29 cellular contexts compared by ENCODE assay signal in the genomic region with DNA sequence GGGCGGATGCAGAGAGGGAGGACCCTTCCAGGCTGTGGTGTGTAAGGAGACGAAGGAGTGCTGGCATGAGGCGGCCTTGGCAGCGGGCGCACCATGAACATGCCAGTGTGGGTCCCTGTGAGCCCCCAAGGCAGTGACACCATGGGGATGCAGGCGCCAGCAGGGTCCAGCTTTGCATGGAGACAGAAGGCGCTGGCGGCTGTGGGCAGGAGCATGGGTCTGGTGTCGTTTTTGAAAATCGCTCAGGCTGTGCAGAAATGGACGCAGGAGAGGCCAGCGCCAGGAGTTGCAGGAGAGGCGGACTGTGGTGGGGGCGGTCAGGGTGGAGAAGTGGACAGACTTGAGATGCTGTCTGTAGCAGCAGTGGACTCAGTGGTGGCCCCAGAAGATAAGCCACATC. TPM values are rescaled to one million over a fixed set of nuclear protein-coding genes. Genes with fewer than 3 reads are reported as not detected.
DNase-seq lines count a peak whose midpoint lies in the region; ATAC-seq, FAIRE-seq and TF ChIP-seq lines count a peak whose summit lies in the region.
"Had no signal": no experiment of that assay in that cellular context is flagged by ENCODE, and none has a peak within 500 bp of the region (broad histone marks: within the 10 kb centered on the region; RNA-seq: fewer than 3 reads in every experiment).

No MANE protein-coding gene starts in this region.

- peaks cover 11% of the 10 kb centered on the region for H3K4me1 Mint-ChIP-seq in T-helper 1 cell treated with Interleukin-12 subunit alpha and Interleukin-12 subunit beta and Interleukin-4 antibody, amounts not matched to agents 30 μg/mL and 1 μg/mL, for 36 hours (ENCODE audit: low read depth)
- H3K4me1 Mint-ChIP-seq in CD4-positive, alpha-beta memory T cell: peaks cover 20 to 52% (median 28%) of the 10 kb centered on the region in 4 donors

- H3K79me2 ChIP-seq in K562 (ENCODE audit: control insufficient read depth, insufficient read depth, low read length): no peaks in the 10 kb centered on the region; the same call in 2 of the 3 replicates
- H3K79me2 ChIP-seq: parathyroid adenoma had no signal

- no peaks in the 10 kb centered on the region for H3K9me3 Mint-ChIP-seq in T-helper 1 cell treated with Interleukin-12 subunit alpha and Interleukin-12 subunit beta and Interleukin-4 antibody, amounts not matched to agents 30 μg/mL and 1 μg/mL, for 36 hours
- H3K9me3 Mint-ChIP-seq in CD4-positive, alpha-beta memory T cell: peaks cover 0 to 6% (median 0%) of the 10 kb centered on the region in 8 donors
- H3K9me3 Mint-ChIP-seq: activated T-cell treated with anti-CD3 and anti-CD28 coated beads, Interleukin-2, amount 50 U/mL, for 4 hours had no signal

- no peaks in the 10 kb centered on the region for H4K20me1 ChIP-seq in K562 (replicated peaks; ENCODE audit: control insufficient read depth, insufficient read depth, low read length)

- CTCF ChIA-PET in CD4-positive, alpha-beta memory T cell (lab: Charles Lee; ENCODE audit: partially characterized antibody): no interaction called here
- CTCF ChIA-PET in K562 (lab: Yijun Ruan, JAX; ENCODE audit: low intra/inter-chr PET ratio): no interaction called here

- ATAC-seq in K562 (no peak), lower lobe of right lung (no peak)
- ATAC-seq: activated T-cell treated with anti-CD3 and anti-CD28 coated beads, Interleukin-2, amount 50 U/mL, for 4 hours; left lung; upper lobe of right lung had no signal

- FAIRE-seq in K562 (lab: Jason Lieb, UNC): no peak
- FAIRE-seq: GM12891, RCC 7860 had no signal

- no TSS peak for BruUV-seq in K562 (replicated peaks; lab: Mats Ljungman, UMichigan)

- H3K27ac ChIP-seq in CD4-positive, alpha-beta memory T cell (ENCODE audit: low read depth, low read length): no peak overlapping the region
- H3K27ac ChIP-seq in K562 (ENCODE audit: extremely low read depth, low read depth, low read length): no peak overlapping the region
- H3K27ac ChIP-seq in lower lobe of right lung: no peak overlapping the region
- H3K27ac ChIP-seq: esophagus squamous epithelium, KMS-11, left lung, parathyroid adenoma, SJSA1, spleen, upper lobe of right lung had no signal

- H2AFZ ChIP-seq in K562 (ENCODE audit: low read depth, low read length): no peak overlapping the region
- H2AFZ ChIP-seq: parathyroid adenoma had no signal

- H3K27me3 Mint-ChIP-seq in T-helper 1 cell treated with Interleukin-12 subunit alpha and Interleukin-12 subunit beta and Interleukin-4 antibody, amounts not matched to agents 30 μg/mL and 1 μg/mL, for 36 hours (ENCODE audit: low read depth): no peaks in the 10 kb centered on the region
- no peaks in the 10 kb centered on the region for H3K27me3 Mint-ChIP-seq in CD4-positive, alpha-beta memory T cell

- TF ChIP-seq EP300 in K562 (IDR thresholded peaks at IDR 0.05; ENCODE audit: low read length): no peak

- peaks cover 13% of the 10 kb centered on the region for H3K4me1 ChIP-seq in CD4-positive, alpha-beta memory T cell (ENCODE audit: insufficient read depth, low read length)
- H3K4me1 ChIP-seq in K562 (replicated peaks in 1 of 2; ENCODE audit: control insufficient read depth in 2 of 2, insufficient read depth in 2 of 2, low read length in 2 of 2) (peaks cover 0 to 14% of the 10 kb centered on the region in 2 experiments; a peak in 2 of 5 replicates), lower lobe of right lung (peaks cover 3% of the 10 kb centered on the region)
- H3K4me1 ChIP-seq: parathyroid adenoma, SJSA1, upper lobe of right lung had no signal

- POLR2A ChIA-PET in CD4-positive, alpha-beta memory T cell (lab: Charles Lee; ENCODE audit: partially characterized antibody): no interaction called here
- POLR2A ChIA-PET in K562 (lab: Yijun Ruan, JAX): no interaction called here

- DNase-seq in T-helper 1 cell (no peak), K562 (ENCODE audit: extremely low read depth in 1 of 4, low spot score in 3 of 4) (no peak), lower lobe of right lung (peak; percentile 35), retina (no peak), SK-N-DZ (ENCODE audit: low spot score) (no peak)
- no peak for DNase-seq in CD4-positive, alpha-beta memory T cell
- DNase-seq in stimulated activated CD4-positive, alpha-beta T cell treated with anti-CD3 and anti-CD28 coated beads, Interleukin-1b, Interleukin-23, amount 100 ng/mL, for 48 hours: no peak
- DNase-seq: 8988T; activated T-cell treated with anti-CD3 and anti-CD28 coated beads, Interleukin-2, amount 50 U/mL, for 4 hours; cortex of kidney; EL; esophagus squamous epithelium; foreskin melanocyte; HCEC 1CT; hippocampal formation; MM.1S; NCI-H1417 treated with DMSO at 0.1 percent for 48 hours; NCI-H2081 treated with DMSO at 0.1 percent for 48 hours; spleen; stimulated activated CD4-positive, alpha-beta T cell treated with anti-CD3 and anti-CD28 coated beads, Interleukin-2, amount 100 ng/mL, for 48 hours; upper lobe of right lung had no signal

- peaks cover 37% of the 10 kb centered on the region for H3K36me3 Mint-ChIP-seq in T-helper 1 cell treated with Interleukin-12 subunit alpha and Interleukin-12 subunit beta and Interleukin-4 antibody, amounts not matched to agents 30 μg/mL and 1 μg/mL, for 36 hours (ENCODE audit: low read depth)
- peaks cover 30 to 39% of the 10 kb centered on the region in 2 donors for H3K36me3 Mint-ChIP-seq in CD4-positive, alpha-beta memory T cell

- H3K4me3 ChIP-seq in CD4-positive, alpha-beta memory T cell (ENCODE audit: low read length in 2 of 2): no peak overlapping the region
- H3K4me3 ChIP-seq in K562 (no peak overlapping the region), lower lobe of right lung (no peak overlapping the region)
- H3K4me3 ChIP-seq: esophagus squamous epithelium, left lung, SJSA1, spleen, upper lobe of right lung had no signal

- H3K4me3 Mint-ChIP-seq in T-helper 1 cell treated with Interleukin-12 subunit alpha and Interleukin-12 subunit beta and Interleukin-4 antibody, amounts not matched to agents 30 μg/mL and 1 μg/mL, for 36 hours: no peak overlapping the region
- peak overlapping the region in 1 of 8 donors; percentile 47 for H3K4me3 Mint-ChIP-seq in CD4-positive, alpha-beta memory T cell
- H3K4me3 Mint-ChIP-seq: activated T-cell treated with anti-CD3 and anti-CD28 coated beads, Interleukin-2, amount 50 U/mL, for 4 hours; nephron had no signal

- no peaks in the 10 kb centered on the region for H3K9me3 ChIP-seq in CD4-positive, alpha-beta memory T cell (ENCODE audit: control insufficient read depth in 1 of 2, low read length in 2 of 2)
- peaks cover 13% of the 10 kb centered on the region for H3K9me3 ChIP-seq in K562 (replicated peaks; ENCODE audit: control insufficient read depth, insufficient read depth, low read depth, low read length)
- no peaks in the 10 kb centered on the region for H3K9me3 ChIP-seq in lower lobe of right lung
- H3K9me3 ChIP-seq: esophagus squamous epithelium, left lung, SJSA1, spleen, upper lobe of right lung had no signal

- no peaks in the 10 kb centered on the region for H3K9me1 ChIP-seq in K562 (ENCODE audit: control insufficient read depth, insufficient read depth, low read length)

- H3K4me2 ChIP-seq in K562 (ENCODE audit: insufficient read depth, low read length): no peak overlapping the region
- H3K4me2 ChIP-seq: KMS-11 had no signal

- no peak overlapping the region for H3K9ac ChIP-seq in K562 (ENCODE audit: insufficient read depth in 1 of 2, low read depth in 2 of 2, low read length in 2 of 2)
- H3K9ac ChIP-seq: KMS-11, parathyroid adenoma had no signal

- WGBS in K562 (ENCODE audit: insufficient coverage, low coverage, missing lambda C conversion rate): 95% methylated on average over 14 of the region's 14 CpGs

- peaks cover 13% of the 10 kb centered on the region for H3K36me3 ChIP-seq in CD4-positive, alpha-beta memory T cell (ENCODE audit: insufficient read depth, low read length)
- H3K36me3 ChIP-seq in K562 (ENCODE audit: control insufficient read depth, insufficient read depth, low read length) (peaks cover 74% of the 10 kb centered on the region; the same call in 2 of the 3 replicates), lower lobe of right lung (peaks cover 64% of the 10 kb centered on the region)

- in situ Hi-C loops in K562 (cut with MboI): no loop called here

- TF ChIP-seq POLR2A in K562 (conservative IDR thresholded peaks at IDR 0.05): no peak

- no peaks in the 10 kb centered on the region for H3K27me3 ChIP-seq in CD4-positive, alpha-beta memory T cell (ENCODE audit: insufficient read depth, low read length)
- H3K27me3 ChIP-seq in K562 (ENCODE audit: control insufficient read depth in 2 of 2, insufficient read depth in 2 of 2, low read length in 2 of 2) (no peaks in the 10 kb centered on the region), lower lobe of right lung (ENCODE audit: low read depth) (no peaks in the 10 kb centered on the region)
- H3K27me3 ChIP-seq: esophagus squamous epithelium, left lung, SJSA1, spleen, upper lobe of right lung had no signal

- peak overlapping the region; percentile 15 for H3K27ac Mint-ChIP-seq in T-helper 1 cell treated with Interleukin-12 subunit alpha and Interleukin-12 subunit beta and Interleukin-4 antibody, amounts not matched to agents 30 μg/mL and 1 μg/mL, for 36 hours
- H3K27ac Mint-ChIP-seq in CD4-positive, alpha-beta memory T cell: peak overlapping the region in 4 of 7 donors; percentile 13 to 92 (median 64)

- no peak for TF ChIP-seq RAD21 in K562 (CRISPR knock-in tag; conservative IDR thresholded peaks at IDR 0.05 in 1 of 2, IDR thresholded peaks at IDR 0.05 in 1 of 2)

- no peak for TF ChIP-seq CTCF in K562 (IDR thresholded peaks at IDR 0.05 in 2 of 3, conservative IDR thresholded peaks at IDR 0.05 in 1 of 3; ENCODE audit: insufficient read depth in 2 of 3, low read depth in 1 of 3, low read length in 3 of 3)
- no peak for TF ChIP-seq CTCF in lower lobe of right lung (IDR thresholded peaks at IDR 0.05)

- intact Hi-C loops in CD4-positive, alpha-beta memory T cell (cut with micrococcal nuclease): no loop called here
- intact Hi-C loops in K562 (cut with micrococcal nuclease) (loop anchor here (10.0 kb wide), 1 partner anchor 223 kb away; the partner anchor contains the start of gene IDUA), lower lobe of right lung (cut with DNase I) (no loop called here)

RNA-seq across cellular contexts. Expression of gene PCGF3, which starts 56.1 kb away (rescaled TPM):
- 10 to 100 TPM; 66.1 to 73.8 TPM for total RNA-seq in CD4-positive, alpha-beta memory T cell
- 1 to 10 TPM; 2.9 to 5.0 TPM for polyA plus RNA-seq in CD4-positive, alpha-beta memory T cell
- total RNA-seq in K562 (2011; cell fraction: chromatin; rRNA removed; ENCODE audit: low replicate concordance): 122 and 175 TPM in 2 replicates
- total RNA-seq in K562 (2011; cell fraction: nucleolus; rRNA removed): 123 and 128 TPM in 2 replicates
- total RNA-seq in K562 (2011; cell fraction: nucleoplasm; rRNA removed): 119 and 129 TPM in 2 replicates
- 31.3 and 39.9 TPM in 2 replicates for total RNA-seq in K562 (2014; rRNA removed)
- total RNA-seq in K562 (2014; rRNA removed; fragmentation: Illumina TruSeq; extraction: Trizol): 13.3 and 14.7 TPM in 2 replicates
- total RNA-seq in K562 (2015; rRNA removed; fragmentation: Illumina TruSeq; extraction: Trizol): 19.1 and 20.3 TPM in 2 replicates
- total RNA-seq in K562 (2021): 39.6 and 46.1 TPM in 2 replicates
- polyA plus RNA-seq in K562 (2011; rRNA removed): 37.2 and 42.2 TPM in 2 replicates
- 35.7 and 39.0 TPM in 2 replicates for polyA plus RNA-seq in K562 (2011; cell fraction: cytosol; rRNA removed)
- polyA plus RNA-seq in K562 (2011; cell fraction: nucleus; rRNA removed): 197 and 242 TPM in 2 replicates
- 22.9 and 34.4 TPM in 2 replicates for polyA plus RNA-seq in K562 (2012)
- 18.9 and 20.4 TPM in 2 replicates for polyA plus RNA-seq in K562 (2014; fragmentation: Illumina TruSeq; extraction: Trizol)
- 1 to 10 TPM; 2.6 to 4.3 TPM for polyA plus RNA-seq in K562 (2014; fragmentation: Nextera tagmentation; extraction: Ambion mirVana)
- polyA plus RNA-seq in K562 (2014; rRNA removed): 40.1 and 40.2 TPM in 2 replicates
- 25.9 and 30.6 TPM in 2 replicates for polyA minus RNA-seq in K562 (2011; rRNA and poly(A)+ RNA removed)
- polyA minus RNA-seq in K562 (2011; cell fraction: cytosol; rRNA and poly(A)+ RNA removed): 22.7 and 34.9 TPM in 2 replicates
- 74.0 and 79.4 TPM in 2 replicates for polyA minus RNA-seq in K562 (2011; cell fraction: nucleus; rRNA and poly(A)+ RNA removed)
- total RNA-seq in lower lobe of right lung: 44.8 TPM
- polyA plus RNA-seq in SK-N-DZ (2014; cell fraction: cytosol; rRNA removed): 29.2 and 44.3 TPM in 2 replicates
- polyA plus RNA-seq in SK-N-DZ (2014; cell fraction: nucleus; rRNA removed): 129 and 164 TPM in 2 replicates
